In genomic region chr2:188265315-188265714, GRCh38 we compare ENCODE assay signal across 6 cellular contexts. TPM values are rescaled to one million over a fixed set of nuclear protein-coding genes. Genes with fewer than 3 reads are reported as not detected.
"Had no signal": no experiment of that assay in that cellular context is flagged by ENCODE, and none has a peak within 500 bp of the region (broad histone marks: within the 10 kb centered on the region; RNA-seq: fewer than 3 reads in every experiment).

No MANE protein-coding gene starts in this region.

- H3K27ac ChIP-seq: HL-60, KMS-11 had no signal

- FAIRE-seq: HTR-8/SVneo had no signal

- H3K9ac ChIP-seq: KMS-11 had no signal

- DNase-seq: KBM-7, KG1 had no signal

- H3K4me2 ChIP-seq: KMS-11 had no signal

RNA-seq across cellular contexts. Expression of gene GULP1, which starts 26.4 kb away (rescaled TPM):
- polyA plus RNA-seq: IgD-negative memory B cell had no signal
